ENCODE assay signal across 16 cellular contexts in the genomic region with DNA sequence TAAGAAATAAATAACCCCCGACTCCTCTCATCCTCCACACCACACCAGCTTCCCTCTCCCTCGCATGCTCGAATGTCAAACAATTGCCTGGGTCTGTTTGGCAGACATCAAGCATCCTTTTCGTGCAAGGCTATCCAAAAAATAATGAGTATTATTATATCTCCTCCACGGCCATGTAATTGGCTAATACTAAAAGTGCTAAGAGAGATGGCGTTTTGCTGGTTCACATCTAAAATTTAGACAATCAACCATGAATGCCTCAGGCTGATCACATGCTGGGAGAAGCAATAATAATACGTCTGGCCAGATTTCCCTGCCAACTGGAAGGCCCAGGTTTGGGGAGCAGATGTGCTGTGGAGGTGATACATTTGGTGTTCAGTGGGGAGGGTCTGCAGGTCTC.
A peak's percentile ranks its signal among the peaks of the same experiment; 100 is the strongest.
DNase-seq lines count a peak whose midpoint lies in the region; ATAC-seq and TF ChIP-seq lines count a peak whose summit lies in the region.
"Had no signal": no experiment of that assay in that cellular context is flagged by ENCODE, and none has a peak within 500 bp of the region (broad histone marks: within the 10 kb centered on the region; RNA-seq: fewer than 3 reads in every experiment).

No MANE protein-coding gene starts in this region.

- H3K79me2 ChIP-seq in SK-N-SH (ENCODE audit: insufficient read depth) = no peaks in the 10 kb centered on the region

- CTCF ChIA-PET in SK-N-SH (lab: Yijun Ruan, JAX) = interaction anchor here (0.9 to 7.4 kb wide), 9 partner anchors 20 to 669 kb away, joined by 3 to 87 read pairs (median 4); partner anchors contain the start of gene KLF7

- H3K4me2 ChIP-seq in SK-N-SH = no peak overlapping the region

- no peak overlapping the region for H3K4me3 ChIP-seq in SK-N-SH (ENCODE audit: low read depth in 2 of 2, low read length in 1 of 2)
- H3K4me3 ChIP-seq: BLaER1 treated with 17β-estradiol and CSF1 and Interleukin-3, amounts not matched to agents 10 nM and 100 nM; MG63 had no signal

- H3K36me3 ChIP-seq in SK-N-SH (replicated peaks in 1 of 2; ENCODE audit: control insufficient read depth in 1 of 2, insufficient read depth in 2 of 2, low read length in 1 of 2) = no peaks in the 10 kb centered on the region
- H3K36me3 ChIP-seq: BLaER1 treated with 17β-estradiol and CSF1 and Interleukin-3, amounts not matched to agents 10 nM and 100 nM; MG63 had no signal

- peak overlapping the region; percentile 78 to 93 (median 86) for H3K27ac Mint-ChIP-seq in brain
- H3K27ac Mint-ChIP-seq: T-helper 17 cell had no signal

- POLR2A ChIA-PET in SK-N-SH (lab: Yijun Ruan, JAX) = interaction anchor here (0.9 to 6.7 kb wide), 5 partner anchors 19 to 307 kb away, joined by 3 to 62 read pairs (median 6); partner anchors contain the start of gene KLF7

- no peaks in the 10 kb centered on the region for H3K9me2 ChIP-seq in SK-N-SH

- no peak for TF ChIP-seq CTCF in SK-N-SH (IDR thresholded peaks at IDR 0.05)
- no peak for TF ChIP-seq CTCF in brain (conservative IDR thresholded peaks at IDR 0.05)

- DNase-seq in SK-N-SH (peak; percentile 36), NCI-H2081 treated with DMSO at 0.1 percent for 48 hours (lab: John Stamatoyannopoulos, UW) (peak; percentile 89), superior temporal gyrus (ENCODE audit: extremely low spot score) (peak; percentile 4), putamen (ENCODE audit: low spot score) (no peak)
- DNase-seq: H9, Kasumi-1, MG63, NCI-H1048, NCI-H1930, NCI-H510A treated with DMSO at 0.1 percent for 48 hours, T-helper 17 cell had no signal

- H3K9ac ChIP-seq in SK-N-SH = no peak overlapping the region
- H3K9ac ChIP-seq: BLaER1 treated with 17β-estradiol and CSF1 and Interleukin-3, amounts not matched to agents 10 nM and 100 nM had no signal

- no peaks in the 10 kb centered on the region for H3K27me3 Mint-ChIP-seq in brain

- H4K20me1 ChIP-seq in SK-N-SH (ENCODE audit: insufficient read depth) = no peaks in the 10 kb centered on the region
- H4K20me1 ChIP-seq: BLaER1 treated with 17β-estradiol and CSF1 and Interleukin-3, amounts not matched to agents 10 nM and 100 nM had no signal

- H3K4me1 Mint-ChIP-seq in brain = peaks cover 84% of the 10 kb centered on the region
- H3K4me1 Mint-ChIP-seq: T-helper 17 cell had no signal

- TF ChIP-seq EP300 in SK-N-SH (IDR thresholded peaks at IDR 0.05; ENCODE audit: borderline replicate concordance in 1 of 2, low read depth in 1 of 2, low read length in 1 of 2) = peak in 1 of 2 experiments; percentile 89; a peak in 2 of 4 replicates

- H3K4me3 Mint-ChIP-seq in brain = peak overlapping the region in 1 of 5 experiments; percentile 10
- H3K4me3 Mint-ChIP-seq: H9, T-helper 17 cell had no signal

- peak; percentile 31 for TF ChIP-seq RAD21 in SK-N-SH (IDR thresholded peaks at IDR 0.05; ENCODE audit: low read length)

- H3K27me3 ChIP-seq in SK-N-SH (ENCODE audit: insufficient read depth) = no peaks in the 10 kb centered on the region
- H3K27me3 ChIP-seq: BLaER1 treated with 17β-estradiol and CSF1 and Interleukin-3, amounts not matched to agents 10 nM and 100 nM; MG63 had no signal

- 85% methylated on average over 7 of the region's 7 CpGs for whole genome bisulfite sequencing in SK-N-SH (ENCODE audit: low lambda C conversion rate)

- no peak for ATAC-seq in SK-N-SH treated with all-trans-retinoic acid at 6 μM for 48 hours
- no peak for ATAC-seq in HG03469 (IDR thresholded peaks at IDR 0.05; ENCODE audit: unreplicated experiment)
- no peak for ATAC-seq in HG03342 (IDR thresholded peaks at IDR 0.05; ENCODE audit: unreplicated experiment)
- ATAC-seq: T-helper 17 cell had no signal

- peak overlapping the region in 1 of 2 experiments; percentile 95; a peak in 2 of 4 replicates for H3K27ac ChIP-seq in SK-N-SH (ENCODE audit: low read depth in 2 of 2, low read length in 1 of 2)
- H3K27ac ChIP-seq: BLaER1 treated with 17β-estradiol and CSF1 and Interleukin-3, amounts not matched to agents 10 nM and 100 nM had no signal

- peaks cover 0 to 3% (median 0%) of the 10 kb centered on the region in 5 experiments for H3K9me3 Mint-ChIP-seq in brain
- H3K9me3 Mint-ChIP-seq: H9 had no signal

- H3F3A ChIP-seq in SK-N-SH (replicated peaks; ENCODE audit: insufficient read depth) = no peaks in the 10 kb centered on the region

- no peaks in the 10 kb centered on the region for H3K9me3 ChIP-seq in SK-N-SH
- H3K9me3 ChIP-seq: BLaER1 treated with 17β-estradiol and CSF1 and Interleukin-3, amounts not matched to agents 10 nM and 100 nM; MG63 had no signal

- H3K4me1 ChIP-seq in SK-N-SH (ENCODE audit: control insufficient read depth in 1 of 2, insufficient read depth in 2 of 2, low read depth in 1 of 2, low read length in 1 of 2) = peaks cover 20 to 59% of the 10 kb centered on the region in 2 experiments; a peak in 3 of 4 replicates

- no peak overlapping the region for H2AFZ ChIP-seq in SK-N-SH (ENCODE audit: low read depth)

- H3K36me3 Mint-ChIP-seq in brain = no peaks in the 10 kb centered on the region

TF ChIP-seq in SK-N-SH, 30 proteins besides CTCF, POLR2A, EP300 and RAD21:
- no peak for TF ChIP-seq TAF1 (IDR thresholded peaks at IDR 0.05; ENCODE audit: borderline replicate concordance, low read depth, low read length)
- TF ChIP-seq MEF2A (IDR thresholded peaks at IDR 0.05; ENCODE audit: borderline replicate concordance, low read depth) = no peak
- TF ChIP-seq, protein P1, sequence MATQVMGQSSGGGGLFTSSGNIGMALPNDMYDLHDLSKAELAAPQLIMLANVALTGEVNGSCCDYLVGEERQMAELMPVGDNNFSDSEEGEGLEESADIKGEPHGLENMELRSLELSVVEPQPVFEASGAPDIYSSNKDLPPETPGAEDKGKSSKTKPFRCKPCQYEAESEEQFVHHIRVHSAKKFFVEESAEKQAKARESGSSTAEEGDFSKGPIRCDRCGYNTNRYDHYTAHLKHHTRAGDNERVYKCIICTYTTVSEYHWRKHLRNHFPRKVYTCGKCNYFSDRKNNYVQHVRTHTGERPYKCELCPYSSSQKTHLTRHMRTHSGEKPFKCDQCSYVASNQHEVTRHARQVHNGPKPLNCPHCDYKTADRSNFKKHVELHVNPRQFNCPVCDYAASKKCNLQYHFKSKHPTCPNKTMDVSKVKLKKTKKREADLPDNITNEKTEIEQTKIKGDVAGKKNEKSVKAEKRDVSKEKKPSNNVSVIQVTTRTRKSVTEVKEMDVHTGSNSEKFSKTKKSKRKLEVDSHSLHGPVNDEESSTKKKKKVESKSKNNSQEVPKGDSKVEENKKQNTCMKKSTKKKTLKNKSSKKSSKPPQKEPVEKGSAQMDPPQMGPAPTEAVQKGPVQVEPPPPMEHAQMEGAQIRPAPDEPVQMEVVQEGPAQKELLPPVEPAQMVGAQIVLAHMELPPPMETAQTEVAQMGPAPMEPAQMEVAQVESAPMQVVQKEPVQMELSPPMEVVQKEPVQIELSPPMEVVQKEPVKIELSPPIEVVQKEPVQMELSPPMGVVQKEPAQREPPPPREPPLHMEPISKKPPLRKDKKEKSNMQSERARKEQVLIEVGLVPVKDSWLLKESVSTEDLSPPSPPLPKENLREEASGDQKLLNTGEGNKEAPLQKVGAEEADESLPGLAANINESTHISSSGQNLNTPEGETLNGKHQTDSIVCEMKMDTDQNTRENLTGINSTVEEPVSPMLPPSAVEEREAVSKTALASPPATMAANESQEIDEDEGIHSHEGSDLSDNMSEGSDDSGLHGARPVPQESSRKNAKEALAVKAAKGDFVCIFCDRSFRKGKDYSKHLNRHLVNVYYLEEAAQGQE (IDR thresholded peaks at IDR 0.05; ENCODE audit: low read depth, low read length) = no peak
- TF ChIP-seq TCF12 (IDR thresholded peaks at IDR 0.05) = no peak
- peak; percentile 31; the same call in 1 of the 2 replicates for TF ChIP-seq GATA2 (CRISPR knock-in tag; IDR thresholded peaks at IDR 0.05)
- TF ChIP-seq SMC3 (IDR thresholded peaks at IDR 0.05; ENCODE audit: low read depth, low read length) = no peak
- peak; percentile 50; the same call in 1 of the 2 replicates for TF ChIP-seq MXI1 (IDR thresholded peaks at IDR 0.05; ENCODE audit: low read depth, low read length)

TF ChIP-seq in SK-N-SH treated with all-trans-retinoic acid at 6 μM for 48 hours, 23 proteins besides CTCF, POLR2A, EP300 and RAD21:
- TF ChIP-seq, protein P2, sequence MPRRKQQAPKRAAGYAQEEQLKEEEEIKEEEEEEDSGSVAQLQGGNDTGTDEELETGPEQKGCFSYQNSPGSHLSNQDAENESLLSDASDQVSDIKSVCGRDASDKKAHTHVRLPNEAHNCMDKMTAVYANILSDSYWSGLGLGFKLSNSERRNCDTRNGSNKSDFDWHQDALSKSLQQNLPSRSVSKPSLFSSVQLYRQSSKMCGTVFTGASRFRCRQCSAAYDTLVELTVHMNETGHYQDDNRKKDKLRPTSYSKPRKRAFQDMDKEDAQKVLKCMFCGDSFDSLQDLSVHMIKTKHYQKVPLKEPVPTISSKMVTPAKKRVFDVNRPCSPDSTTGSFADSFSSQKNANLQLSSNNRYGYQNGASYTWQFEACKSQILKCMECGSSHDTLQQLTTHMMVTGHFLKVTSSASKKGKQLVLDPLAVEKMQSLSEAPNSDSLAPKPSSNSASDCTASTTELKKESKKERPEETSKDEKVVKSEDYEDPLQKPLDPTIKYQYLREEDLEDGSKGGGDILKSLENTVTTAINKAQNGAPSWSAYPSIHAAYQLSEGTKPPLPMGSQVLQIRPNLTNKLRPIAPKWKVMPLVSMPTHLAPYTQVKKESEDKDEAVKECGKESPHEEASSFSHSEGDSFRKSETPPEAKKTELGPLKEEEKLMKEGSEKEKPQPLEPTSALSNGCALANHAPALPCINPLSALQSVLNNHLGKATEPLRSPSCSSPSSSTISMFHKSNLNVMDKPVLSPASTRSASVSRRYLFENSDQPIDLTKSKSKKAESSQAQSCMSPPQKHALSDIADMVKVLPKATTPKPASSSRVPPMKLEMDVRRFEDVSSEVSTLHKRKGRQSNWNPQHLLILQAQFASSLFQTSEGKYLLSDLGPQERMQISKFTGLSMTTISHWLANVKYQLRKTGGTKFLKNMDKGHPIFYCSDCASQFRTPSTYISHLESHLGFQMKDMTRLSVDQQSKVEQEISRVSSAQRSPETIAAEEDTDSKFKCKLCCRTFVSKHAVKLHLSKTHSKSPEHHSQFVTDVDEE (CRISPR knock-in tag; IDR thresholded peaks at IDR 0.05) = no peak
- TF ChIP-seq ESRRG (CRISPR knock-in tag; IDR thresholded peaks at IDR 0.05) = no peak
